ENCODE assay signal across 2 cellular contexts in the genomic region with DNA sequence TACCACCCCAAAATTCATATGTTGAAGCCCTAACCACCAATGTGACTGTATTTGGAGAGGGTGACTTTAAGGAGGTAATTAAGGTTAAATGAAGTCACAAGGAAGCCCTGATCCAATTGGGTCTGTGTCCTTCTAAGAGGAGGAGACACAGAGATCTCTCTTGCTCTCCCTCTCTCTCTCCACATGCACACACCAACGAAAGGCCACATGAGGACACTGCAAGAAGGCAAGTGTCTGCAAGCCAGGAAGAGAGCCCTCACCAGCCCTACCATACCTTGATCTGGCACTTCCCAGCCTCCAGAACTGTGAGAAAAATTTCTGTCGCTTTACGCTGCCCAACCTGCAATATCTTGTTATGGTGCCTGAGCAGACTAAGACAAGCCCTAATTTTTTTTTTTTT.
TF ChIP-seq lines count a peak whose summit lies in the region.

No MANE protein-coding gene starts in this region.

TF ChIP-seq in H1, 55 proteins besides CTCF, POLR2A, EP300 and RAD21:
- TF ChIP-seq KDM5A (IDR thresholded peaks at IDR 0.05; ENCODE audit: low read length) (no peak), TBP (IDR thresholded peaks at IDR 0.05; ENCODE audit: low read depth, low read length) (peak; percentile 34; the same call in 1 of the 2 replicates), JUN (IDR thresholded peaks at IDR 0.05; ENCODE audit: low read depth, low read length) (no peak), SP1 (IDR thresholded peaks at IDR 0.05; ENCODE audit: low read depth, low read length) (no peak), CREB1 (IDR thresholded peaks at IDR 0.05) (no peak), POU5F1 (IDR thresholded peaks at IDR 0.05; ENCODE audit: low read depth, low read length) (no peak), SP4 (IDR thresholded peaks at IDR 0.05; ENCODE audit: low read length) (no peak), BACH1 (IDR thresholded peaks at IDR 0.05; ENCODE audit: low read length) (no peak), ZNF274 (IDR thresholded peaks at IDR 0.05; ENCODE audit: borderline replicate concordance, extremely low read depth, low read length) (no peak), RXRA (IDR thresholded peaks at IDR 0.05; ENCODE audit: insufficient read depth, low read depth, low read length) (no peak), HDAC6 (IDR thresholded peaks at IDR 0.05; ENCODE audit: low read depth, low read length) (no peak), POLR2AphosphoS5 (IDR thresholded peaks at IDR 0.05; ENCODE audit: low read depth, low read length) (0 out of 2 replicates have a peak, but pooled peaks have one; percentile 27), HDAC2 (IDR thresholded peaks at IDR 0.05; ENCODE audit: borderline replicate concordance in 1 of 2, low read depth in 2 of 2, low read length in 2 of 2) (no peak)
- TF ChIP-seq, protein P1, sequence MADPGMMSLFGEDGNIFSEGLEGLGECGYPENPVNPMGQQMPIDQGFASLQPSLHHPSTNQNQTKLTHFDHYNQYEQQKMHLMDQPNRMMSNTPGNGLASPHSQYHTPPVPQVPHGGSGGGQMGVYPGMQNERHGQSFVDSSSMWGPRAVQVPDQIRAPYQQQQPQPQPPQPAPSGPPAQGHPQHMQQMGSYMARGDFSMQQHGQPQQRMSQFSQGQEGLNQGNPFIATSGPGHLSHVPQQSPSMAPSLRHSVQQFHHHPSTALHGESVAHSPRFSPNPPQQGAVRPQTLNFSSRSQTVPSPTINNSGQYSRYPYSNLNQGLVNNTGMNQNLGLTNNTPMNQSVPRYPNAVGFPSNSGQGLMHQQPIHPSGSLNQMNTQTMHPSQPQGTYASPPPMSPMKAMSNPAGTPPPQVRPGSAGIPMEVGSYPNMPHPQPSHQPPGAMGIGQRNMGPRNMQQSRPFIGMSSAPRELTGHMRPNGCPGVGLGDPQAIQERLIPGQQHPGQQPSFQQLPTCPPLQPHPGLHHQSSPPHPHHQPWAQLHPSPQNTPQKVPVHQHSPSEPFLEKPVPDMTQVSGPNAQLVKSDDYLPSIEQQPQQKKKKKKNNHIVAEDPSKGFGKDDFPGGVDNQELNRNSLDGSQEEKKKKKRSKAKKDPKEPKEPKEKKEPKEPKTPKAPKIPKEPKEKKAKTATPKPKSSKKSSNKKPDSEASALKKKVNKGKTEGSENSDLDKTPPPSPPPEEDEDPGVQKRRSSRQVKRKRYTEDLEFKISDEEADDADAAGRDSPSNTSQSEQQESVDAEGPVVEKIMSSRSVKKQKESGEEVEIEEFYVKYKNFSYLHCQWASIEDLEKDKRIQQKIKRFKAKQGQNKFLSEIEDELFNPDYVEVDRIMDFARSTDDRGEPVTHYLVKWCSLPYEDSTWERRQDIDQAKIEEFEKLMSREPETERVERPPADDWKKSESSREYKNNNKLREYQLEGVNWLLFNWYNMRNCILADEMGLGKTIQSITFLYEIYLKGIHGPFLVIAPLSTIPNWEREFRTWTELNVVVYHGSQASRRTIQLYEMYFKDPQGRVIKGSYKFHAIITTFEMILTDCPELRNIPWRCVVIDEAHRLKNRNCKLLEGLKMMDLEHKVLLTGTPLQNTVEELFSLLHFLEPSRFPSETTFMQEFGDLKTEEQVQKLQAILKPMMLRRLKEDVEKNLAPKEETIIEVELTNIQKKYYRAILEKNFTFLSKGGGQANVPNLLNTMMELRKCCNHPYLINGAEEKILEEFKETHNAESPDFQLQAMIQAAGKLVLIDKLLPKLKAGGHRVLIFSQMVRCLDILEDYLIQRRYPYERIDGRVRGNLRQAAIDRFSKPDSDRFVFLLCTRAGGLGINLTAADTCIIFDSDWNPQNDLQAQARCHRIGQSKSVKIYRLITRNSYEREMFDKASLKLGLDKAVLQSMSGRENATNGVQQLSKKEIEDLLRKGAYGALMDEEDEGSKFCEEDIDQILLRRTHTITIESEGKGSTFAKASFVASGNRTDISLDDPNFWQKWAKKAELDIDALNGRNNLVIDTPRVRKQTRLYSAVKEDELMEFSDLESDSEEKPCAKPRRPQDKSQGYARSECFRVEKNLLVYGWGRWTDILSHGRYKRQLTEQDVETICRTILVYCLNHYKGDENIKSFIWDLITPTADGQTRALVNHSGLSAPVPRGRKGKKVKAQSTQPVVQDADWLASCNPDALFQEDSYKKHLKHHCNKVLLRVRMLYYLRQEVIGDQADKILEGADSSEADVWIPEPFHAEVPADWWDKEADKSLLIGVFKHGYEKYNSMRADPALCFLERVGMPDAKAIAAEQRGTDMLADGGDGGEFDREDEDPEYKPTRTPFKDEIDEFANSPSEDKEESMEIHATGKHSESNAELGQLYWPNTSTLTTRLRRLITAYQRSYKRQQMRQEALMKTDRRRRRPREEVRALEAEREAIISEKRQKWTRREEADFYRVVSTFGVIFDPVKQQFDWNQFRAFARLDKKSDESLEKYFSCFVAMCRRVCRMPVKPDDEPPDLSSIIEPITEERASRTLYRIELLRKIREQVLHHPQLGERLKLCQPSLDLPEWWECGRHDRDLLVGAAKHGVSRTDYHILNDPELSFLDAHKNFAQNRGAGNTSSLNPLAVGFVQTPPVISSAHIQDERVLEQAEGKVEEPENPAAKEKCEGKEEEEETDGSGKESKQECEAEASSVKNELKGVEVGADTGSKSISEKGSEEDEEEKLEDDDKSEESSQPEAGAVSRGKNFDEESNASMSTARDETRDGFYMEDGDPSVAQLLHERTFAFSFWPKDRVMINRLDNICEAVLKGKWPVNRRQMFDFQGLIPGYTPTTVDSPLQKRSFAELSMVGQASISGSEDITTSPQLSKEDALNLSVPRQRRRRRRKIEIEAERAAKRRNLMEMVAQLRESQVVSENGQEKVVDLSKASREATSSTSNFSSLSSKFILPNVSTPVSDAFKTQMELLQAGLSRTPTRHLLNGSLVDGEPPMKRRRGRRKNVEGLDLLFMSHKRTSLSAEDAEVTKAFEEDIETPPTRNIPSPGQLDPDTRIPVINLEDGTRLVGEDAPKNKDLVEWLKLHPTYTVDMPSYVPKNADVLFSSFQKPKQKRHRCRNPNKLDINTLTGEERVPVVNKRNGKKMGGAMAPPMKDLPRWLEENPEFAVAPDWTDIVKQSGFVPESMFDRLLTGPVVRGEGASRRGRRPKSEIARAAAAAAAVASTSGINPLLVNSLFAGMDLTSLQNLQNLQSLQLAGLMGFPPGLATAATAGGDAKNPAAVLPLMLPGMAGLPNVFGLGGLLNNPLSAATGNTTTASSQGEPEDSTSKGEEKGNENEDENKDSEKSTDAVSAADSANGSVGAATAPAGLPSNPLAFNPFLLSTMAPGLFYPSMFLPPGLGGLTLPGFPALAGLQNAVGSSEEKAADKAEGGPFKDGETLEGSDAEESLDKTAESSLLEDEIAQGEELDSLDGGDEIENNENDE (IDR thresholded peaks at IDR 0.05; ENCODE audit: insufficient replicate concordance, low read length) = no peak
- TF ChIP-seq, protein P2, sequence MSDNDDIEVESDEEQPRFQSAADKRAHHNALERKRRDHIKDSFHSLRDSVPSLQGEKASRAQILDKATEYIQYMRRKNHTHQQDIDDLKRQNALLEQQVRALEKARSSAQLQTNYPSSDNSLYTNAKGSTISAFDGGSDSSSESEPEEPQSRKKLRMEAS (IDR thresholded peaks at IDR 0.05) = 0 out of 2 replicates have a peak, but pooled peaks have one; percentile 22
- TF ChIP-seq, protein P3, sequence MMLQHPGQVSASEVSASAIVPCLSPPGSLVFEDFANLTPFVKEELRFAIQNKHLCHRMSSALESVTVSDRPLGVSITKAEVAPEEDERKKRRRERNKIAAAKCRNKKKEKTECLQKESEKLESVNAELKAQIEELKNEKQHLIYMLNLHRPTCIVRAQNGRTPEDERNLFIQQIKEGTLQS (IDR thresholded peaks at IDR 0.05; ENCODE audit: insufficient read depth, low read depth, low read length) = no peak

TF ChIP-seq in SK-N-SH, 30 proteins besides CTCF, POLR2A, EP300 and RAD21:
- TF ChIP-seq TAF1 (IDR thresholded peaks at IDR 0.05; ENCODE audit: borderline replicate concordance, low read depth, low read length) = no peak
